In genomic region chr7:41874206-41874770, GRCh38 we compare ENCODE assay signal across 32 cellular contexts.
DNase-seq lines count a peak whose midpoint lies in the region; ATAC-seq, FAIRE-seq and TF ChIP-seq lines count a peak whose summit lies in the region.
"Had no signal": no experiment of that assay in that cellular context is flagged by ENCODE, and none has a peak within 500 bp of the region (broad histone marks: within the 10 kb centered on the region; RNA-seq: fewer than 3 reads in every experiment).

No MANE protein-coding gene starts in this region.

- H3K27me3 Mint-ChIP-seq in activated CD4-positive, alpha-beta memory T cell treated with anti-CD3 and anti-CD28 coated beads, Interleukin-2, amount 10 ng/mL, durations not matched to agents 7 days and 5 days, result peaks cover 13% of the 10 kb centered on the region
- peaks cover 15% of the 10 kb centered on the region for H3K27me3 Mint-ChIP-seq in activated CD4-positive, alpha-beta memory T cell treated with anti-CD3 and anti-CD28 coated beads for 36 hours
- H3K27me3 Mint-ChIP-seq: stimulated activated naive B cell treated with anti-CD40 and anti-IgM and Interleukin-4, amounts not matched to agents 10 μg/mL and 1 μg/mL and 100 μg/mL, for 72 hours had no signal

- no peak for ATAC-seq in GM12878
- no peak for ATAC-seq in GM21367 (IDR thresholded peaks at IDR 0.05; ENCODE audit: unreplicated experiment)
- ATAC-seq: gastrocnemius medialis, HepG2, mucosa of descending colon, Panc1, right cardiac atrium, T-helper 17 cell had no signal

- H4K20me1 ChIP-seq in GM12878 (ENCODE audit: control insufficient read depth, insufficient read depth) (no peaks in the 10 kb centered on the region), osteoblast (ENCODE audit: insufficient read depth, low read length) (no peaks in the 10 kb centered on the region)

- no peak overlapping the region for H2AFZ ChIP-seq in GM12878 (ENCODE audit: control insufficient read depth, low read depth, low read length)
- no peak overlapping the region for H2AFZ ChIP-seq in osteoblast (ENCODE audit: low read length)

- in situ Hi-C loops in GM12878 (cut with MboI), result no loop called here

- peak overlapping the region; percentile 0 for H3K27ac Mint-ChIP-seq in activated CD4-positive, alpha-beta memory T cell treated with anti-CD3 and anti-CD28 coated beads, Interleukin-2, amount 10 ng/mL, durations not matched to agents 7 days and 5 days
- no peak overlapping the region for H3K27ac Mint-ChIP-seq in activated CD4-positive, alpha-beta memory T cell treated with anti-CD3 and anti-CD28 coated beads for 36 hours
- H3K27ac Mint-ChIP-seq: stimulated activated naive B cell treated with anti-CD40 and anti-IgM and Interleukin-4, amounts not matched to agents 10 μg/mL and 1 μg/mL and 100 μg/mL, for 72 hours; T-helper 17 cell had no signal

- H3K4me3 Mint-ChIP-seq in activated CD4-positive, alpha-beta memory T cell treated with anti-CD3 and anti-CD28 coated beads, Interleukin-2, amount 10 ng/mL, durations not matched to agents 7 days and 5 days, result no peak overlapping the region
- no peak overlapping the region for H3K4me3 Mint-ChIP-seq in activated CD4-positive, alpha-beta memory T cell treated with anti-CD3 and anti-CD28 coated beads for 36 hours
- H3K4me3 Mint-ChIP-seq: stimulated activated naive B cell treated with anti-CD40 and anti-IgM and Interleukin-4, amounts not matched to agents 10 μg/mL and 1 μg/mL and 100 μg/mL, for 72 hours; T-helper 17 cell had no signal

- no peak overlapping the region for H3K9ac ChIP-seq in GM12878 (ENCODE audit: control insufficient read depth, insufficient read depth, low read length)

- H3K4me3 ChIP-seq in NB4 (ENCODE audit: low read depth, low read length) (no peak overlapping the region), GM12878 (no peak overlapping the region), osteoblast (ENCODE audit: insufficient read depth, low read length) (no peak overlapping the region)
- H3K4me3 ChIP-seq: breast epithelium, esophagus muscularis mucosa, gastrocnemius medialis, mucosa of descending colon, SJSA1 had no signal

- peaks cover 6% of the 10 kb centered on the region; the same call in 2 of the 3 replicates for H3K9me3 ChIP-seq in GM12878 (replicated peaks; ENCODE audit: control insufficient read depth, insufficient read depth, low read length)
- H3K9me3 ChIP-seq in osteoblast (ENCODE audit: low read depth, low read length), result no peaks in the 10 kb centered on the region
- H3K9me3 ChIP-seq: BE2C, breast epithelium, esophagus muscularis mucosa, gastrocnemius medialis, mucosa of descending colon, SJSA1 had no signal

- H3K4me1 Mint-ChIP-seq in activated CD4-positive, alpha-beta memory T cell treated with anti-CD3 and anti-CD28 coated beads, Interleukin-2, amount 10 ng/mL, durations not matched to agents 7 days and 5 days, result peaks cover 32% of the 10 kb centered on the region
- H3K4me1 Mint-ChIP-seq in activated CD4-positive, alpha-beta memory T cell treated with anti-CD3 and anti-CD28 coated beads for 36 hours (ENCODE audit: low read depth), result peaks cover 11% of the 10 kb centered on the region

- TF ChIP-seq POLR2A in NB4 (IDR thresholded peaks at IDR 0.05; ENCODE audit: extremely low read depth, insufficient read length) (no peak), GM12878 (IDR thresholded peaks at IDR 0.05; ENCODE audit: low read depth, low read length) (no peak)

- RAD21 ChIA-PET in GM12878 (lab: Charles Lee; ENCODE audit: unreplicated experiment), result interaction anchor here (1.2 to 6.6 kb wide), 2 partner anchors 8 to 12 kb away, joined by 3 to 68 read pairs; no protein-coding TSS in a partner anchor

- SMC1A ChIA-PET in GM12878 (lab: Charles Lee; ENCODE audit: uncharacterized antibody, unreplicated experiment), result interaction anchor here (0.8 to 8.1 kb wide), 4 partner anchors 5 to 75 kb away, joined by 3 to 86 read pairs (median 3); no protein-coding TSS in a partner anchor

- POLR2A ChIA-PET in activated CD4-positive, alpha-beta memory T cell treated with anti-CD3 and anti-CD28 coated beads, Interleukin-2, amount 10 ng/mL, durations not matched to agents 7 days and 5 days (lab: Charles Lee), result no interaction called here
- POLR2A ChIA-PET in activated CD4-positive, alpha-beta memory T cell treated with anti-CD3 and anti-CD28 coated beads for 36 hours (lab: Charles Lee), result interaction anchor here (0.8 kb wide), 1 partner anchor 14 kb away, joined by 3 read pairs; no protein-coding TSS in a partner anchor
- POLR2A ChIA-PET in GM12878 (lab: Charles Lee), result no interaction called here

- H3K79me2 ChIP-seq in GM12878 (ENCODE audit: control insufficient read depth, insufficient read depth, low read length) (no peaks in the 10 kb centered on the region), osteoblast (ENCODE audit: insufficient read depth, low read length) (no peaks in the 10 kb centered on the region)

- DNase-seq in activated CD4-positive, alpha-beta memory T cell treated with anti-CD3 and anti-CD28 coated beads, Interleukin-2, amount 10 ng/mL, durations not matched to agents 7 days and 5 days, result peak; percentile 26
- DNase-seq in activated CD4-positive, alpha-beta memory T cell treated with anti-CD3 and anti-CD28 coated beads for 36 hours, result no peak
- DNase-seq in NB4 (ENCODE audit: low read depth) (peak; percentile 53), GM12878 (ENCODE audit: low read depth, low spot score) (no peak), osteoblast (ENCODE audit: insufficient read length, low spot score, missing footprints) (no peak), ecto neural progenitor cell (ENCODE audit: low spot score) (no peak), NCI-H1436 (lab: John Stamatoyannopoulos, UW) (no peak)
- DNase-seq: activated gamma-delta T cell treated with Interleukin-2 at 50 U/mL for 16 hours; amniotic stem cell; BE2C; COR-L47; DMS79; gastrocnemius medialis; H7; mucosa of descending colon; NCI-H1417 treated with DMSO at 0.1 percent for 48 hours; NCI-H510A; NK-92 treated with Interleukin-12 subunit alpha and Interleukin-12 subunit beta, amount 100 ng/mL, for 24 hours; right cardiac atrium; stimulated activated CD4-positive, alpha-beta T cell treated with anti-CD3 and anti-CD28 coated beads, Interleukin-4, amount 100 ng/mL, for 24 hours; stimulated activated naive B cell treated with anti-CD40 and anti-IgM and Interleukin-4, amounts not matched to agents 10 μg/mL and 1 μg/mL and 100 μg/mL, for 72 hours; T-helper 17 cell had no signal

- CTCF ChIA-PET in activated CD4-positive, alpha-beta memory T cell treated with anti-CD3 and anti-CD28 coated beads, Interleukin-2, amount 10 ng/mL, durations not matched to agents 7 days and 5 days (lab: Charles Lee), result no interaction called here
- CTCF ChIA-PET in activated CD4-positive, alpha-beta memory T cell treated with anti-CD3 and anti-CD28 coated beads for 36 hours (lab: Charles Lee), result interaction anchor here (2.0 kb wide), 1 partner anchor 69 kb away, joined by 4 read pairs; no protein-coding TSS in a partner anchor
- CTCF ChIA-PET in GM12878 (lab: Yijun Ruan, JAX), result interaction anchor here (1.9 kb wide), 1 partner anchor 67 kb away, joined by 6 read pairs; no protein-coding TSS in a partner anchor

- peaks cover 7% of the 10 kb centered on the region for H3K36me3 Mint-ChIP-seq in activated CD4-positive, alpha-beta memory T cell treated with anti-CD3 and anti-CD28 coated beads, Interleukin-2, amount 10 ng/mL, durations not matched to agents 7 days and 5 days (ENCODE audit: low read depth)
- no peaks in the 10 kb centered on the region for H3K36me3 Mint-ChIP-seq in activated CD4-positive, alpha-beta memory T cell treated with anti-CD3 and anti-CD28 coated beads for 36 hours
- H3K36me3 Mint-ChIP-seq: stimulated activated naive B cell treated with anti-CD40 and anti-IgM and Interleukin-4, amounts not matched to agents 10 μg/mL and 1 μg/mL and 100 μg/mL, for 72 hours had no signal

- H3K27ac ChIP-seq in GM12878 (ENCODE audit: control insufficient read depth, insufficient read depth), result no peak overlapping the region
- H3K27ac ChIP-seq in osteoblast (ENCODE audit: low read depth, low read length), result peak overlapping the region; percentile 66
- H3K27ac ChIP-seq: breast epithelium, esophagus muscularis mucosa, gastrocnemius medialis, HL-60, SJSA1, VCaP had no signal

- WGBS in GM12878 (ENCODE audit: insufficient coverage, insufficient replicate concordance, low lambda C conversion rate, missing lambda C conversion rate), result 39% methylated on average over 3 of the region's 3 CpGs

- peak; percentile 41 for FAIRE-seq in GM12878 (lab: Jason Lieb, UNC)
- FAIRE-seq: colon, HepG2, keratinocyte had no signal

- intact Hi-C loops in activated CD4-positive, alpha-beta memory T cell treated with anti-CD3 and anti-CD28 coated beads for 36 hours (cut with micrococcal nuclease), result no loop called here
- intact Hi-C loops in GM12878 (cut with micrococcal nuclease; ENCODE audit: unreplicated experiment), result no loop called here

- H3K4me2 ChIP-seq in GM12878 (ENCODE audit: control insufficient read depth, insufficient read depth), result no peak overlapping the region
- H3K4me2 ChIP-seq in osteoblast (ENCODE audit: insufficient read depth, low read length), result no peak overlapping the region

- TF ChIP-seq RAD21 in GM12878 (IDR thresholded peaks at IDR 0.05; ENCODE audit: insufficient read depth, low read depth, low read length), result no peak

- TF ChIP-seq CTCF in NB4 (IDR thresholded peaks at IDR 0.05; ENCODE audit: low read depth, low read length) (no peak), GM12878 (IDR thresholded peaks at IDR 0.05 in 2 of 3, conservative IDR thresholded peaks at IDR 0.05 in 1 of 3; ENCODE audit: control insufficient read depth in 2 of 3, extremely low read depth in 1 of 3, insufficient read depth in 1 of 3, low read depth in 3 of 3, low read length in 3 of 3) (no peak), osteoblast (IDR thresholded peaks at IDR 0.05; ENCODE audit: extremely low read depth, low read depth, low read length) (no peak)

- H3K36me3 ChIP-seq in GM12878 (ENCODE audit: control insufficient read depth in 2 of 2, insufficient read depth in 2 of 2, low read length in 1 of 2) (no peaks in the 10 kb centered on the region), osteoblast (ENCODE audit: insufficient read depth, low read length) (no peaks in the 10 kb centered on the region)
- H3K36me3 ChIP-seq: BE2C, breast epithelium, esophagus muscularis mucosa, gastrocnemius medialis, SJSA1 had no signal

- peaks cover 3% of the 10 kb centered on the region; the same call in 1 of the 2 replicates for H3K4me1 ChIP-seq in GM12878 (ENCODE audit: control insufficient read depth, insufficient read depth, low read length)
- peaks cover 56% of the 10 kb centered on the region for H3K4me1 ChIP-seq in osteoblast (ENCODE audit: insufficient read depth, low read length)
- H3K4me1 ChIP-seq: BE2C, breast epithelium, gastrocnemius medialis had no signal

- H3K9me3 Mint-ChIP-seq in activated CD4-positive, alpha-beta memory T cell treated with anti-CD3 and anti-CD28 coated beads, Interleukin-2, amount 10 ng/mL, durations not matched to agents 7 days and 5 days, result peaks cover 16% of the 10 kb centered on the region
- H3K9me3 Mint-ChIP-seq in activated CD4-positive, alpha-beta memory T cell treated with anti-CD3 and anti-CD28 coated beads for 36 hours, result no peaks in the 10 kb centered on the region
- H3K9me3 Mint-ChIP-seq: stimulated activated naive B cell treated with anti-CD40 and anti-IgM and Interleukin-4, amounts not matched to agents 10 μg/mL and 1 μg/mL and 100 μg/mL, for 72 hours had no signal

- no peak for TF ChIP-seq EP300 in GM12878 (IDR thresholded peaks at IDR 0.05; ENCODE audit: borderline replicate concordance in 1 of 2, control insufficient read depth in 1 of 2, low read depth in 2 of 2, low read length in 2 of 2)

- no TSS peak for BruUV-seq in GM12878 (replicated peaks; lab: Mats Ljungman, UMichigan)

- H3K27me3 ChIP-seq in GM12878 (replicated peaks in 1 of 2; ENCODE audit: control insufficient read depth in 2 of 2, insufficient read depth in 2 of 2, low read length in 1 of 2), result no peaks in the 10 kb centered on the region
- H3K27me3 ChIP-seq in osteoblast (ENCODE audit: insufficient read depth, low read length), result no peaks in the 10 kb centered on the region
- H3K27me3 ChIP-seq: BE2C, breast epithelium, gastrocnemius medialis, SJSA1 had no signal

Comparison
In these comparisons a context has a peak if more than half of its experiments do, and no peak if none do; other contexts are left out.
1. DNase-seq: peak in activated CD4-positive, alpha-beta memory T cell treated with anti-CD3 and anti-CD28 coated beads, Interleukin-2, amount 10 ng/mL, durations not matched to agents 7 days and 5 days (single experiment) and NB4 (single experiment); none in activated CD4-positive, alpha-beta memory T cell treated with anti-CD3 and anti-CD28 coated beads for 36 hours (single experiment), GM12878 (single experiment), osteoblast (single experiment), ecto neural progenitor cell (single experiment) and NCI-H1436 (single experiment).